In genomic region chr21:43609501-43610340, GRCh38 we compare ENCODE assay signal across 8 cellular contexts. TPM values are rescaled to one million over a fixed set of nuclear protein-coding genes. Genes with fewer than 3 reads are reported as not detected.
DNase-seq lines count a peak whose midpoint lies in the region; ATAC-seq and TF ChIP-seq lines count a peak whose summit lies in the region.
"Had no signal": no experiment of that assay in that cellular context is flagged by ENCODE, and none has a peak within 500 bp of the region (broad histone marks: within the 10 kb centered on the region; RNA-seq: fewer than 3 reads in every experiment).

No MANE protein-coding gene starts in this region.

- no peaks in the 10 kb centered on the region for H3K36me3 ChIP-seq in tibial nerve

- DNase-seq in NCI-H1105 (lab: John Stamatoyannopoulos, UW) (peak; percentile 96), RPMI7951 (ENCODE audit: low read depth) (peak; percentile 85), glomerular visceral epithelial cell (ENCODE audit: extremely low spot score) (peak; percentile 93), tibial nerve (ENCODE audit: low spot score in 2 of 2) (no peak)
- DNase-seq in activated CD4-positive, alpha-beta T cell treated with anti-CD3 and anti-CD28 coated beads, Interleukin-2, amount 50 U/mL, for 1 hour: no peak
- DNase-seq: activated naive CD8-positive, alpha-beta T cell treated with anti-CD3 and anti-CD28 coated beads, Interleukin-2, amount 10 ng/mL, durations not matched to agents 7 days and 5 days had no signal

- H3K27me3 ChIP-seq in tibial nerve: no peaks in the 10 kb centered on the region

- peaks cover 0 to 28% (median 2%) of the 10 kb centered on the region in 4 donors for H3K4me1 ChIP-seq in tibial nerve

- no peaks in the 10 kb centered on the region for H3K9me3 ChIP-seq in tibial nerve

- no peak for TF ChIP-seq CTCF in tibial nerve (IDR thresholded peaks at IDR 0.05)

- TF ChIP-seq EP300 in tibial nerve (IDR thresholded peaks at IDR 0.05): peak in 1 of 2 donors; percentile 49

- no peak for TF ChIP-seq POLR2A in tibial nerve (IDR thresholded peaks at IDR 0.05)

- H3K4me3 ChIP-seq in tibial nerve: no peak overlapping the region

- ATAC-seq in GM21737 (IDR thresholded peaks at IDR 0.05; ENCODE audit: unreplicated experiment): no peak
- no peak for ATAC-seq in HG03354 (IDR thresholded peaks at IDR 0.05; ENCODE audit: poor library complexity, severe bottlenecking, unreplicated experiment)

- WGBS in tibial nerve, 2 donors: 27 to 28% methylated on average over 8 of the region's 8 CpGs

- H3K27ac ChIP-seq in tibial nerve: peak overlapping the region in 3 of 4 donors; percentile 57 to 71 (median 65)

RNA-seq across cellular contexts. Expression of gene HSF2BP, which starts 49.6 kb away (rescaled TPM):
- 0.49 and 0.96 TPM in 2 replicates for total RNA-seq in RPMI7951 (2014; rRNA removed; shearing (Covaris generic))
- 1 to 10 TPM; 1.7 to 6.3 (median 1.9) TPM for total RNA-seq in tibial nerve

RNA-seq across cellular contexts. Expression of gene RRP1B, which starts 49.6 kb away (rescaled TPM):
- total RNA-seq in RPMI7951 (2014; rRNA removed; shearing (Covaris generic)): 12.1 and 13.1 TPM in 2 replicates
- total RNA-seq in tibial nerve: 10 to 100 TPM; 21.4 to 29.4 (median 25.5) TPM

Comparison
In these comparisons a context has a peak if more than half of its experiments do, and no peak if none do; other contexts are left out.
1. DNase-seq: peak in NCI-H1105 (single experiment), RPMI7951 (single experiment) and glomerular visceral epithelial cell (single experiment); none in tibial nerve (0 of 2) and activated CD4-positive, alpha-beta T cell treated with anti-CD3 and anti-CD28 coated beads, Interleukin-2, amount 50 U/mL, for 1 hour (single experiment).